ENCODE assay signal across 8 cellular contexts in the genomic region with DNA sequence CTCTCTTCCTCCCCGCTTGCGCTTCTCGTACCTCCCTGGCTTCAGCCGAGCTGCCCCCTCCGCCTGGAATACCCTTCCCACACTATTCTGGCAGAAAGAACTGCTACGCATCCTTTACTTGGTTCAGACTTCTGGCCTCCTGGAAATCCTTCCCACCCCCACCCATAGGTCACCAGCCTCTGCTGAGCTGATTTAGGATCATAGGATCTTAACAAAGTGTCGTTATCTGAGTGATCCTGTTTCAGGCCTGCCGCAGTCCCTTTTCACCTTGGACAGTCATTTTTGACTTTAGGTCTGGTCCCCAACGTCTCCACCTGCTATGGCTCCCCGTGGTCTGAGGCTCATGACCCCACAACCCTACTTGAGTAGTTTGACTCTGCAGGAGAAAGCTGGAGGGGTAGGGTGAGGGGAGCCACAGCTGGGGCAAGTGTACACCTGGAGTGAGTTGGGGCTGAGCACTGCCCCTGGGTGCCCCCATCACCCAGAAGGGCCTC. TPM values are rescaled to one million over a fixed set of nuclear protein-coding genes. Genes with fewer than 3 reads are reported as not detected.
DNase-seq lines count a peak whose midpoint lies in the region; TF ChIP-seq lines count a peak whose summit lies in the region.

No MANE protein-coding gene starts in this region.

- H3K4me3 ChIP-seq in GM08714 (ENCODE audit: low read length): peak overlapping the region; percentile 60; the same call in 1 of the 2 replicates
- peak overlapping the region; percentile 55 for H3K4me3 ChIP-seq in fibroblast of pulmonary artery (replicated peaks; ENCODE audit: low read depth, low read length)
- peak overlapping the region; percentile 55 for H3K4me3 ChIP-seq in retinal pigment epithelial cell (ENCODE audit: low read length)

- DNase-seq in SK-N-DZ (ENCODE audit: low spot score) (peak; percentile 32), fibroblast of pulmonary artery (ENCODE audit: low read depth) (no peak), retinal pigment epithelial cell (ENCODE audit: low read depth) (no peak), AML-193 (lab: John Stamatoyannopoulos, UW) (no peak), NCI-H187 (lab: John Stamatoyannopoulos, UW) (no peak), SIG-M5 (lab: John Stamatoyannopoulos, UW) (no peak), mucosa of gallbladder (ENCODE audit: low spot score) (no peak)

- TF ChIP-seq CTCF in fibroblast of pulmonary artery (IDR thresholded peaks at IDR 0.05; ENCODE audit: low read length, missing control alignments) (no peak), retinal pigment epithelial cell (conservative IDR thresholded peaks at IDR 0.05; ENCODE audit: low read depth, low read length) (no peak)

RNA-seq across cellular contexts. Expression of a gene that starts 27.3 kb away (rescaled TPM):
- polyA plus RNA-seq in SK-N-DZ (2014; cell fraction: cytosol; rRNA removed): 1.2 and 3.4 TPM in 2 replicates
- 3.8 and 16.0 TPM in 2 replicates for polyA plus RNA-seq in SK-N-DZ (2014; cell fraction: nucleus; rRNA removed)
- 98.5 TPM for total RNA-seq in mucosa of gallbladder

RNA-seq across cellular contexts. Expression of a gene that starts 50.4 kb away (rescaled TPM):
- 86.7 and 93.5 TPM in 2 replicates for polyA plus RNA-seq in SK-N-DZ (2014; cell fraction: cytosol; rRNA removed)
- 50.2 and 59.1 TPM in 2 replicates for polyA plus RNA-seq in SK-N-DZ (2014; cell fraction: nucleus; rRNA removed)
- total RNA-seq in mucosa of gallbladder: 63.1 TPM

RNA-seq across cellular contexts. Expression of a gene that starts 53.7 kb away (rescaled TPM):
- polyA plus RNA-seq in SK-N-DZ (2014; cell fraction: cytosol; rRNA removed): 51.3 and 58.0 TPM in 2 replicates
- polyA plus RNA-seq in SK-N-DZ (2014; cell fraction: nucleus; rRNA removed): 89.2 and 92.7 TPM in 2 replicates
- 7.6 TPM for total RNA-seq in mucosa of gallbladder
